ENCODE assay signal across 9 cellular contexts in genomic region chr2:232632229-232632903, GRCh38. TPM values are rescaled to one million over a fixed set of nuclear protein-coding genes. Genes with fewer than 3 reads are reported as not detected.
DNase-seq lines count a peak whose midpoint lies in the region; ATAC-seq, FAIRE-seq and TF ChIP-seq lines count a peak whose summit lies in the region.
"Had no signal": no experiment of that assay in that cellular context is flagged by ENCODE, and none has a peak within 500 bp of the region (broad histone marks: within the 10 kb centered on the region; RNA-seq: fewer than 3 reads in every experiment).

No MANE protein-coding gene starts in this region.

- H3K4me3 ChIP-seq in heart right ventricle (peak overlapping the region; percentile 39 to 78 (median 72)), cardiac fibroblast (replicated peaks in 1 of 2; ENCODE audit: low read depth in 2 of 2, low read length in 2 of 2) (peak overlapping the region; percentile 55 to 57), mucosa of rectum (ENCODE audit: low read length in 2 of 2) (peak overlapping the region; percentile 49 to 52), upper lobe of right lung (peak overlapping the region; percentile 48)

- H3K36me3 ChIP-seq in heart right ventricle: no peaks in the 10 kb centered on the region
- H3K36me3 ChIP-seq in mucosa of rectum (ENCODE audit: control insufficient read depth in 2 of 2, insufficient read depth in 2 of 2, low read length in 2 of 2): no peaks in the 10 kb centered on the region
- no peaks in the 10 kb centered on the region for H3K36me3 ChIP-seq in upper lobe of right lung

- peaks cover 0 to 54% (median 24%) of the 10 kb centered on the region in 9 donors for H3K4me1 ChIP-seq in heart right ventricle
- no peaks in the 10 kb centered on the region for H3K4me1 ChIP-seq in mucosa of rectum (ENCODE audit: control insufficient read depth in 2 of 2, insufficient read depth in 2 of 2, low read length in 2 of 2)
- peaks cover 15% of the 10 kb centered on the region for H3K4me1 ChIP-seq in upper lobe of right lung

- intact Hi-C loops in heart right ventricle (cut with DNase I) (no loop called here), Right ventricle myocardium superior (cut with DNase I) (no loop called here), upper lobe of right lung (cut with DNase I) (no loop called here)

- peaks cover 0 to 72% (median 31%) of the 10 kb centered on the region in 7 donors for H3K27me3 ChIP-seq in heart right ventricle
- peaks cover 19 to 25% of the 10 kb centered on the region in 2 donors for H3K27me3 ChIP-seq in mucosa of rectum (ENCODE audit: control insufficient read depth in 2 of 2, insufficient read depth in 2 of 2, low read length in 2 of 2)
- H3K27me3 ChIP-seq in upper lobe of right lung: peaks cover 60% of the 10 kb centered on the region

- peak overlapping the region; percentile 46 to 90 (median 78) for H3K27ac ChIP-seq in heart right ventricle
- H3K27ac ChIP-seq in mucosa of rectum (ENCODE audit: low read depth in 2 of 2, low read length in 2 of 2): peak overlapping the region; percentile 43 to 55
- H3K27ac ChIP-seq in upper lobe of right lung: peak overlapping the region; percentile 40

- 55 to 66% methylated on average over 19 of the region's 19 CpGs for WGBS in heart right ventricle, 2 donors

- H3K9ac ChIP-seq in mucosa of rectum (ENCODE audit: low read depth in 1 of 2, low read length in 2 of 2): peak overlapping the region in 1 of 2 donors; percentile 20

- ATAC-seq in heart right ventricle (peak in 1 of 8 donors; percentile 18), Right ventricle myocardium superior (ENCODE audit: poor library complexity) (no peak), upper lobe of right lung (no peak)
- no peak for ATAC-seq in activated CD4-positive, CD25-positive, alpha-beta regulatory T cell treated with anti-CD3 and anti-CD28 coated beads, Interleukin-2, amount 50 U/mL, for 24 hours

- DNase-seq in heart right ventricle: peak; percentile 21 to 35
- DNase-seq in Right ventricle myocardium superior: no peak
- peak in 1 of 2 donors; percentile 28 for DNase-seq in cardiac fibroblast (ENCODE audit: low read depth in 2 of 2)
- no peak for DNase-seq in upper lobe of right lung
- DNase-seq in frontal cortex (ENCODE audit: low spot score in 2 of 2): no peak
- DNase-seq in COLO829 (ENCODE audit: low spot score): no peak
- DNase-seq: DND-41 had no signal

- FAIRE-seq in frontal cortex (lab: Jason Lieb, UNC): no peak

- H3K9me3 ChIP-seq in heart right ventricle (no peaks in the 10 kb centered on the region), mucosa of rectum (ENCODE audit: control insufficient read depth in 2 of 2, low read length in 2 of 2) (peaks cover 0 to 3% of the 10 kb centered on the region in 2 donors), upper lobe of right lung (no peaks in the 10 kb centered on the region)

- TF ChIP-seq CTCF in heart right ventricle (IDR thresholded peaks at IDR 0.05) (no peak), cardiac fibroblast (IDR thresholded peaks at IDR 0.05; ENCODE audit: low read depth, low read length) (no peak), upper lobe of right lung (IDR thresholded peaks at IDR 0.05) (no peak)

RNA-seq across cellular contexts. Expression of gene EFHD1, which starts 1.0 kb away (rescaled TPM):
- total RNA-seq in heart right ventricle: 10 to 100 TPM in 9 of 10 donors, 1 to 10 TPM in 1; 8.1 to 33.8 (median 19.5) TPM
- 10 to 100 TPM; 11.7 to 36.2 TPM for polyA plus RNA-seq in heart right ventricle
- total RNA-seq in Right ventricle myocardium superior: 24.3 TPM
- total RNA-seq in upper lobe of right lung: 10.7 TPM
- 0.82 TPM for total RNA-seq in frontal cortex

Comparison
In these comparisons a context has a peak if more than half of its experiments do, and no peak if none do; other contexts are left out.
1. DNase-seq: peak in heart right ventricle (2 of 2); none in Right ventricle myocardium superior (single experiment), upper lobe of right lung (single experiment), frontal cortex (0 of 2) and COLO829 (single experiment).
2. Peak in every context shown above with its lines, with median percentiles within 50 percentile points of each other: H3K27ac ChIP-seq and H3K4me3 ChIP-seq.